Comparison of ENCODE assay signal across 10 cellular contexts in genomic region chr10:30705625-30706149, GRCh38.
DNase-seq lines count a peak whose midpoint lies in the region; ATAC-seq and TF ChIP-seq lines count a peak whose summit lies in the region.
"Had no signal": no experiment of that assay in that cellular context is flagged by ENCODE, and none has a peak within 500 bp of the region (broad histone marks: within the 10 kb centered on the region; RNA-seq: fewer than 3 reads in every experiment).

No MANE protein-coding gene starts in this region.

- H3K4me2 ChIP-seq in KMS-11 (peak overlapping the region; percentile 86), mammary epithelial cell (ENCODE audit: insufficient read depth, low read depth, low read length) (no peak overlapping the region)

- dilution Hi-C loops in mammary epithelial cell (cut with HindIII; ENCODE audit: low sequenced_read_pairs): no loop called here

- DNase-seq in right lobe of liver (no peak), NCI-H524 treated with DMSO at 0.1 percent for 48 hours (lab: John Stamatoyannopoulos, UW) (no peak), HUDEP-2 (lab: John Stamatoyannopoulos, UW; ENCODE audit: unreplicated experiment in 76 of 76) (no peak), NCI-H524 (lab: John Stamatoyannopoulos, UW) (no peak), mammary epithelial cell (no peak)

- H3K4me3 ChIP-seq in KMS-11 (IDR thresholded peaks at IDR 0.05; ENCODE audit: insufficient read depth, low read depth, low read length) (no peak overlapping the region), right lobe of liver (no peak overlapping the region), mammary epithelial cell (replicated peaks in 1 of 3; ENCODE audit: insufficient read depth in 1 of 3, low read depth in 2 of 3, low read length in 3 of 3) (no peak overlapping the region)
- H3K4me3 ChIP-seq: lung had no signal

- CTCF ChIA-PET in mammary epithelial cell (lab: Charles Lee; ENCODE audit: low non-redundant PET): no interaction called here

- H3K27me3 ChIP-seq in KMS-11 (ENCODE audit: insufficient read depth, low read depth): no peaks in the 10 kb centered on the region
- no peaks in the 10 kb centered on the region for H3K27me3 ChIP-seq in right lobe of liver
- H3K27me3 ChIP-seq in mammary epithelial cell (ENCODE audit: insufficient read depth, low read length): no peaks in the 10 kb centered on the region

- TF ChIP-seq POLR2A in right lobe of liver (IDR thresholded peaks at IDR 0.05): no peak

- no peaks in the 10 kb centered on the region for H4K20me1 ChIP-seq in KMS-11 (ENCODE audit: insufficient read depth)
- H4K20me1 ChIP-seq in mammary epithelial cell (ENCODE audit: insufficient read depth, low read length): no peaks in the 10 kb centered on the region

- peak overlapping the region; percentile 54 for H3K9ac ChIP-seq in KMS-11
- H3K9ac ChIP-seq in mammary epithelial cell (ENCODE audit: insufficient read depth, low read length): no peak overlapping the region

- peak; percentile 18 for ATAC-seq in GM18517 (IDR thresholded peaks at IDR 0.05; ENCODE audit: unreplicated experiment)
- peak; percentile 24 for ATAC-seq in GM21723 (IDR thresholded peaks at IDR 0.05; ENCODE audit: unreplicated experiment)
- ATAC-seq in right lobe of liver: peak in 3 of 4 donors; percentile 11 to 31 (median 26)
- ATAC-seq: Right ventricle myocardium inferior had no signal

- no peaks in the 10 kb centered on the region for H3K36me3 ChIP-seq in KMS-11 (ENCODE audit: insufficient read depth)
- no peaks in the 10 kb centered on the region for H3K36me3 ChIP-seq in right lobe of liver
- H3K36me3 ChIP-seq in mammary epithelial cell (ENCODE audit: insufficient read depth, low read length): no peaks in the 10 kb centered on the region

- WGBS in right lobe of liver (ENCODE audit: insufficient coverage, low coverage, low lambda C conversion rate, missing lambda C conversion rate): 28% methylated on average over 2 of the region's 9 CpGs
- 56% methylated on average over 4 of the region's 9 CpGs for WGBS in mammary epithelial cell (ENCODE audit: low coverage, missing lambda C conversion rate)

- H2AFZ ChIP-seq in KMS-11 (ENCODE audit: low read depth): peak overlapping the region; percentile 80
- no peak overlapping the region for H2AFZ ChIP-seq in mammary epithelial cell (ENCODE audit: low read depth, low read length)

- intact Hi-C loops in right lobe of liver (cut with DNase I): no loop called here
- intact Hi-C loops in mammary epithelial cell (cut with micrococcal nuclease): no loop called here

- in situ Hi-C loops in mammary epithelial cell (cut with MboI; ENCODE audit: low sequenced_read_pairs in 2 of 2): no loop called here

- peaks cover 74% of the 10 kb centered on the region for H3K4me1 ChIP-seq in KMS-11 (ENCODE audit: low read depth, poor library complexity, severe bottlenecking)
- H3K4me1 ChIP-seq in right lobe of liver: no peaks in the 10 kb centered on the region
- H3K4me1 ChIP-seq in mammary epithelial cell (ENCODE audit: insufficient read depth, low read length): no peaks in the 10 kb centered on the region

- TF ChIP-seq CTCF in KMS-11 (conservative IDR thresholded peaks at IDR 0.05; ENCODE audit: low read depth, low read length) (no peak), right lobe of liver (IDR thresholded peaks at IDR 0.05) (no peak), mammary epithelial cell (conservative IDR thresholded peaks at IDR 0.05 in 1 of 2, IDR thresholded peaks at IDR 0.05 in 1 of 2; ENCODE audit: extremely low read depth in 1 of 2, insufficient read depth in 1 of 2, low read depth in 1 of 2, low read length in 2 of 2) (no peak)

- no peaks in the 10 kb centered on the region for H3K79me2 ChIP-seq in KMS-11 (ENCODE audit: insufficient read depth, low read depth)
- no peaks in the 10 kb centered on the region for H3K79me2 ChIP-seq in mammary epithelial cell (ENCODE audit: insufficient read depth, low read length)

- BruUV-seq in mammary epithelial cell (replicated peaks; lab: Mats Ljungman, UMichigan): no TSS peak

- H3K9me3 ChIP-seq in right lobe of liver: no peaks in the 10 kb centered on the region
- no peaks in the 10 kb centered on the region for H3K9me3 ChIP-seq in mammary epithelial cell (replicated peaks; ENCODE audit: insufficient read depth, low read length)

- peak overlapping the region; percentile 89 for H3K27ac ChIP-seq in KMS-11
- H3K27ac ChIP-seq in right lobe of liver: no peak overlapping the region
- H3K27ac ChIP-seq in mammary epithelial cell (ENCODE audit: insufficient read depth, low read depth, low read length): no peak overlapping the region
